In genomic region chr3:44511238-44511567, GRCh38 we compare ENCODE assay signal across 8 cellular contexts. TPM values are rescaled to one million over a fixed set of nuclear protein-coding genes. Genes with fewer than 3 reads are reported as not detected.
DNase-seq lines count a peak whose midpoint lies in the region; ATAC-seq and TF ChIP-seq lines count a peak whose summit lies in the region.

No MANE protein-coding gene starts in this region.

- peaks cover 2% of the 10 kb centered on the region for H3K27me3 Mint-ChIP-seq in stimulated activated naive CD8-positive, alpha-beta T cell treated with anti-CD3 and anti-CD28 coated beads, Interleukin-15, Interleukin-2, amounts not matched to agents 100 ng/mL and 50 ng/mL, for 24 hours
- peaks cover 13% of the 10 kb centered on the region for H3K27me3 Mint-ChIP-seq in brain

- DNase-seq in stimulated activated naive CD8-positive, alpha-beta T cell treated with anti-CD3 and anti-CD28 coated beads, Interleukin-15, Interleukin-2, amounts not matched to agents 100 U/mL and 50 U/mL, for 24 hours: no peak
- no peak for DNase-seq in NCI-H446 treated with DMSO at 0.1 percent for 48 hours (lab: John Stamatoyannopoulos, UW)
- DNase-seq in stimulated activated CD4-positive, alpha-beta T cell treated with anti-CD3 and anti-CD28 coated beads, Interleukin-15, amount 100 ng/mL, for 24 hours: no peak
- no peak for DNase-seq in NCI-H226

- WGBS in mesodermal cell (ENCODE audit: insufficient coverage in 2 of 2), 2 experiments: 62 to 100% methylated on average over 1 to 3 of the region's 4 CpGs

- H3K36me3 Mint-ChIP-seq in stimulated activated naive CD8-positive, alpha-beta T cell treated with anti-CD3 and anti-CD28 coated beads, Interleukin-15, Interleukin-2, amounts not matched to agents 100 ng/mL and 50 ng/mL, for 24 hours (ENCODE audit: low read depth): peaks cover 13% of the 10 kb centered on the region
- peaks cover 30% of the 10 kb centered on the region for H3K36me3 Mint-ChIP-seq in brain

- no peaks in the 10 kb centered on the region for H3K9me3 ChIP-seq in mesodermal cell (ENCODE audit: control insufficient read depth, low read length)

- H3K4me1 Mint-ChIP-seq in stimulated activated naive CD8-positive, alpha-beta T cell treated with anti-CD3 and anti-CD28 coated beads, Interleukin-15, Interleukin-2, amounts not matched to agents 100 ng/mL and 50 ng/mL, for 24 hours (ENCODE audit: low read depth): peaks cover 25% of the 10 kb centered on the region
- peaks cover 44% of the 10 kb centered on the region for H3K4me1 Mint-ChIP-seq in brain

- H3K4me1 ChIP-seq in mesodermal cell (ENCODE audit: control insufficient read depth, insufficient read depth, low read length, poor library complexity, severe bottlenecking): peaks cover 1% of the 10 kb centered on the region

- peak overlapping the region; percentile 93 for H3K4me3 ChIP-seq in mesodermal cell (ENCODE audit: extremely low read depth, insufficient read depth, low read length, poor library complexity, severe bottlenecking)

- H3K27ac ChIP-seq in mesodermal cell (ENCODE audit: low read depth, low read length, severe bottlenecking): peak overlapping the region; percentile 94

- no peak for TF ChIP-seq CTCF in brain (conservative IDR thresholded peaks at IDR 0.05)

- H3K36me3 ChIP-seq in mesodermal cell (ENCODE audit: control insufficient read depth, insufficient read depth, low read length): peaks cover 15% of the 10 kb centered on the region

- no peaks in the 10 kb centered on the region for H3K9me3 Mint-ChIP-seq in stimulated activated naive CD8-positive, alpha-beta T cell treated with anti-CD3 and anti-CD28 coated beads, Interleukin-15, Interleukin-2, amounts not matched to agents 100 ng/mL and 50 ng/mL, for 24 hours
- H3K9me3 Mint-ChIP-seq in brain: peaks cover 4 to 17% (median 12%) of the 10 kb centered on the region in 5 experiments

- ATAC-seq in stimulated activated naive CD8-positive, alpha-beta T cell treated with anti-CD3 and anti-CD28 coated beads, Interleukin-15, Interleukin-2, amounts not matched to agents 100 U/mL and 50 U/mL, for 24 hours: no peak
- ATAC-seq in GM19397 (IDR thresholded peaks at IDR 0.05; ENCODE audit: unreplicated experiment): no peak

- peak overlapping the region; percentile 90 for H3K4me3 Mint-ChIP-seq in stimulated activated naive CD8-positive, alpha-beta T cell treated with anti-CD3 and anti-CD28 coated beads, Interleukin-15, Interleukin-2, amounts not matched to agents 100 ng/mL and 50 ng/mL, for 24 hours
- peak overlapping the region; percentile 91 to 100 (median 96) for H3K4me3 Mint-ChIP-seq in brain

- peak overlapping the region; percentile 92 for H3K27ac Mint-ChIP-seq in stimulated activated naive CD8-positive, alpha-beta T cell treated with anti-CD3 and anti-CD28 coated beads, Interleukin-15, Interleukin-2, amounts not matched to agents 100 ng/mL and 50 ng/mL, for 24 hours
- peak overlapping the region; percentile 98 to 100 (median 99) for H3K27ac Mint-ChIP-seq in brain

RNA-seq across cellular contexts. Expression of gene ZNF445, which starts 33.7 kb away (rescaled TPM):
- 11.6 TPM for polyA plus RNA-seq in brain (ENCODE audit: insufficient read depth, low read depth, low replicate concordance)
- polyA plus RNA-seq in mesodermal cell (2013, experiment 1 of 2): 11.2 TPM
- 9.2 TPM for polyA plus RNA-seq in mesodermal cell (2013, experiment 2 of 2)

RNA-seq across cellular contexts. Expression of gene ZKSCAN7, which starts 43.8 kb away (rescaled TPM):
- 6.8 TPM for polyA plus RNA-seq in brain (ENCODE audit: insufficient read depth, low read depth, low replicate concordance)
- polyA plus RNA-seq in mesodermal cell (2013, experiment 1 of 2): 9.0 TPM
- polyA plus RNA-seq in mesodermal cell (2013, experiment 2 of 2): 7.0 TPM
